Comparison of ENCODE assay signal across 8 cellular contexts in the genomic region with DNA sequence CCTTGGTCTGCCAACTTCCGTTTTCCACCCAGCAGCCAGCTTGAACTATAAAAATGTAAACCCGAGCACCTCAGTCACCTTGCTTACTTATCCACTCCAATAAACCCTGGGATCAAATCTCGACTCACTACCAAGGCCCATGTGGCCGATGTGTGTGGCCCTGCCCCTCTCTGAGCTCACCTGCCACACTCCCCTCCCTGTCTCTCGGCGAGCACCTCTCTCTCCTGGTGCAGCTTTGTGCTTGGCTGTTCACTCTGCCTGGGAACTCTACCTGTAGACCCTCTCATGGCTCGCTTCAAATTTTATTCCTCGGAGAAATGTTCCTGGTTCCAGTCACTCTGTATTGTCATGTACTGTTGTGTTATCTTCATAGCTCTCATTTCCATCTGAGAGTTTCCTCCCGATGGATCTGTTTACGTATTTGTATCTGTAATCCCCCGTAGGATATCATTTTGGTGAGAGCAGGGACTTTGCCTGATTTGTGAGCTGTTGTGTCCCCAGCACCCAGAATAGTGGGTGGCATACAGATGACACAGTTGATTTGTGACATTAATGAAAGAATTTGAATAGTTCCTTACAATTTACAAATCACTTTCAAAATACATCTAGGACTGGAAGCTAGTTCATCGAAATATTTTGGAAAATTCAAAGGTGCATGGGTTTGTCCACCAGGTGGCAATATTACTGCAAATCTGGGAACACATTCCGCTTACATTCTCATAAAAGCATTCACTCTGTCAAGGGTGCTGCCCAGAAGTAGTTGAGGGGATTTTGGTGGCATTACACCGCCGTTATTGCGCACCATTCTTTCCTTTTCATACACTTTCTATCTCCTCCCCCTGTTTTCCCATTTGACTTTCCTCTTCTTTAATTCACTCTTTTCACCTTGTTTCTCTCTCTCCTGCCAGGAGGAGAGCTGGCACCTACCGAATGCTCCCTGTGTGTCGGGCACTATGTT.
DNase-seq lines count a peak whose midpoint lies in the region; ATAC-seq and TF ChIP-seq lines count a peak whose summit lies in the region.

No MANE protein-coding gene starts in this region.

- H3K9me3 Mint-ChIP-seq in mesothelial cell of epicardium: no peaks in the 10 kb centered on the region

- H3K4me3 ChIP-seq in DND-41 (ENCODE audit: low read depth in 1 of 2, low read length in 2 of 2): no peak overlapping the region
- H3K4me3 ChIP-seq in dorsolateral prefrontal cortex: peak overlapping the region in 22 of 59 donors; percentile 1 to 42 (median 24)

- H3K9me3 ChIP-seq in DND-41 (ENCODE audit: insufficient read depth, low read length, severe bottlenecking): no peaks in the 10 kb centered on the region

- H3K79me2 ChIP-seq in DND-41 (ENCODE audit: insufficient read depth, low read length): no peaks in the 10 kb centered on the region

- H2AFZ ChIP-seq in DND-41 (ENCODE audit: low read depth, low read length): no peak overlapping the region

- peak; percentile 74 for ATAC-seq in DND-41 (ENCODE audit: insufficient read depth, low read depth)
- no peak for ATAC-seq in GM18498 (IDR thresholded peaks at IDR 0.05; ENCODE audit: unreplicated experiment)
- no peak for ATAC-seq in GM21367 (IDR thresholded peaks at IDR 0.05; ENCODE audit: unreplicated experiment)

- DNase-seq in DND-41 (peak; percentile 52), HT1080 (ENCODE audit: low read depth) (peak; percentile 64), OCI-M1 (lab: John Stamatoyannopoulos, UW) (peak; percentile 67), dorsolateral prefrontal cortex (peak in 2 of 10 donors; percentile 47 to 49), mesothelial cell of epicardium (ENCODE audit: low spot score in 2 of 2, unreplicated experiment in 2 of 2) (peak in 1 of 2 experiments; percentile 58)
- no peak for DNase-seq in NK-92 treated with Interleukin-12 subunit alpha and Interleukin-12 subunit beta, amount 100 ng/mL, for 24 hours (lab: John Stamatoyannopoulos, UW)

- H3K27me3 ChIP-seq in DND-41 (ENCODE audit: insufficient read depth, low read length, poor library complexity) (no peaks in the 10 kb centered on the region), dorsolateral prefrontal cortex (peaks cover 0 to 4% (median 0%) of the 10 kb centered on the region in 45 donors)

- H3K36me3 Mint-ChIP-seq in mesothelial cell of epicardium: no peaks in the 10 kb centered on the region

- peak; percentile 80 for TF ChIP-seq CTCF in DND-41 (IDR thresholded peaks at IDR 0.05; ENCODE audit: borderline replicate concordance, extremely low read depth, low read length, poor library complexity, severe bottlenecking)
- peak; percentile 63 to 92 (median 82) for TF ChIP-seq CTCF in dorsolateral prefrontal cortex (IDR thresholded peaks at IDR 0.05 in 54 of 56, conservative IDR thresholded peaks at IDR 0.05 in 2 of 56; ENCODE audit: low read depth in 1 of 56, partially characterized antibody in 56 of 56)
- TF ChIP-seq CTCF in mesothelial cell of epicardium (IDR thresholded peaks at IDR 0.05; ENCODE audit: unreplicated experiment): peak; percentile 94

- H3K9ac ChIP-seq in DND-41 (ENCODE audit: low read depth, low read length): no peak overlapping the region

- no peaks in the 10 kb centered on the region for H4K20me1 ChIP-seq in DND-41 (ENCODE audit: insufficient read depth, low read length)

- H3K4me1 ChIP-seq in DND-41 (ENCODE audit: insufficient read depth, low read length): no peaks in the 10 kb centered on the region

- H3K27ac Mint-ChIP-seq in mesothelial cell of epicardium: no peak overlapping the region

- H3K27me3 Mint-ChIP-seq in mesothelial cell of epicardium (ENCODE audit: low read depth): no peaks in the 10 kb centered on the region

- intact Hi-C loops in dorsolateral prefrontal cortex (cut with DNase I): no loop called here

- no peak overlapping the region for H3K4me2 ChIP-seq in DND-41 (ENCODE audit: insufficient read depth, low read length)

- H3K4me3 Mint-ChIP-seq in mesothelial cell of epicardium: no peak overlapping the region

- H3K36me3 ChIP-seq in DND-41 (ENCODE audit: insufficient read depth, low read length): no peaks in the 10 kb centered on the region

- H3K4me1 Mint-ChIP-seq in mesothelial cell of epicardium: peaks cover 22% of the 10 kb centered on the region

- H3K27ac ChIP-seq in DND-41 (ENCODE audit: low read length) (no peak overlapping the region), dorsolateral prefrontal cortex (no peak overlapping the region)
